2 cellular contexts compared by ENCODE assay signal in genomic region chr3:66809579-66809958, GRCh38.
TF ChIP-seq lines count a peak whose summit lies in the region.

No MANE protein-coding gene starts in this region.

TF ChIP-seq in endothelial cell of umbilical vein, 7 proteins besides CTCF, POLR2A, EP300 and RAD21:
- TF ChIP-seq JUN (IDR thresholded peaks at IDR 0.05; ENCODE audit: borderline replicate concordance, insufficient read depth, insufficient read length, low read depth) (no peak), GATA2 (IDR thresholded peaks at IDR 0.05; ENCODE audit: insufficient read depth, insufficient read length, low read depth, low read length) (no peak), MAX (IDR thresholded peaks at IDR 0.05; ENCODE audit: insufficient read depth, insufficient read length) (no peak), FOS (IDR thresholded peaks at IDR 0.05; ENCODE audit: borderline replicate concordance, insufficient read depth, low read length) (no peak), POLR2AphosphoS5 (IDR thresholded peaks at IDR 0.05; ENCODE audit: insufficient read depth, low read depth, low read length) (no peak), EZH2 (IDR thresholded peaks at IDR 0.05; ENCODE audit: borderline replicate concordance, low read depth, low read length, severe bottlenecking) (no peak), MYC (IDR thresholded peaks at IDR 0.05; ENCODE audit: low read depth, low read length) (no peak)
TF ChIP-seq in endothelial cell of umbilical vein: peak in this region for 0.

TF ChIP-seq in GM12891, 5 proteins besides CTCF, POLR2A, EP300 and RAD21:
- no peak for TF ChIP-seq POU2F2 (IDR thresholded peaks at IDR 0.05; ENCODE audit: low read depth, low read length)
- TF ChIP-seq SPI1 (IDR thresholded peaks at IDR 0.05; ENCODE audit: low read depth, low read length): no peak
- TF ChIP-seq TAF1 (IDR thresholded peaks at IDR 0.05; ENCODE audit: low read depth, low read length): no peak
- TF ChIP-seq POLR2AphosphoS5 (IDR thresholded peaks at IDR 0.05; ENCODE audit: low read depth, low read length): no peak
- TF ChIP-seq PAX5 (IDR thresholded peaks at IDR 0.05; ENCODE audit: insufficient read depth, low read length, severe bottlenecking): no peak
